1 cellular context compared by ENCODE assay signal in genomic region chr7:93046641-93047040, GRCh38.
A peak's percentile ranks its signal among the peaks of the same experiment; 100 is the strongest.
TF ChIP-seq lines count a peak whose summit lies in the region.

No MANE protein-coding gene starts in this region.

TF ChIP-seq in HepG2, 621 proteins besides CTCF, POLR2A, EP300 and RAD21 (continued from another document):
- TF ChIP-seq ZNF691 (CRISPR knock-in tag; IDR thresholded peaks at IDR 0.05; ENCODE audit: borderline replicate concordance, low read depth): no peak
- peak; percentile 38; the same call in 1 of the 2 replicates for TF ChIP-seq PBX2 (CRISPR knock-in tag; IDR thresholded peaks at IDR 0.05)
- peak; percentile 94 for TF ChIP-seq PRDM10 (CRISPR knock-in tag; IDR thresholded peaks at IDR 0.05; ENCODE audit: low read depth)
- no peak for TF ChIP-seq E2F2 (CRISPR knock-in tag; IDR thresholded peaks at IDR 0.05; ENCODE audit: borderline replicate concordance)
- no peak for TF ChIP-seq REST (IDR thresholded peaks at IDR 0.05; ENCODE audit: borderline replicate concordance in 1 of 2, low read depth in 1 of 2, low read length in 2 of 2)
- no peak for TF ChIP-seq ZNF672 (CRISPR knock-in tag; IDR thresholded peaks at IDR 0.05)
- no peak for TF ChIP-seq HNRNPUL1 (IDR thresholded peaks at IDR 0.05; ENCODE audit: low read depth, low read length)
- TF ChIP-seq ZNF878 (CRISPR knock-in tag; IDR thresholded peaks at IDR 0.05): no peak
- TF ChIP-seq BCL6 (CRISPR knock-in tag; IDR thresholded peaks at IDR 0.05): 0 out of 2 replicates have a peak, but pooled peaks have one; percentile 15
- TF ChIP-seq NR2F1 (CRISPR knock-in tag; IDR thresholded peaks at IDR 0.05): peak; percentile 78 to 80
- TF ChIP-seq CBX1 (IDR thresholded peaks at IDR 0.05; ENCODE audit: low read depth): no peak
- TF ChIP-seq MAFF (IDR thresholded peaks at IDR 0.05; ENCODE audit: low read depth, low read length): peak; percentile 61; the same call in 1 of the 2 replicates
- peak; percentile 76; the same call in 1 of the 2 replicates for TF ChIP-seq MAFG (CRISPR knock-in tag; IDR thresholded peaks at IDR 0.05)
- TF ChIP-seq RBM39 (IDR thresholded peaks at IDR 0.05; ENCODE audit: low read depth, low read length, poor library complexity, severe bottlenecking): no peak
- TF ChIP-seq ARID5B (CRISPR knock-in tag; IDR thresholded peaks at IDR 0.05): peak; percentile 32; the same call in 1 of the 2 replicates
- peak; percentile 79 for TF ChIP-seq NR2F6 (IDR thresholded peaks at IDR 0.05)
- peak; percentile 55 for TF ChIP-seq NR2F6 (CRISPR knock-in tag; IDR thresholded peaks at IDR 0.05)
- no peak for TF ChIP-seq GABPA (IDR thresholded peaks at IDR 0.05; ENCODE audit: low read depth, low read length)
- TF ChIP-seq GABPA (CRISPR knock-in tag; IDR thresholded peaks at IDR 0.05; ENCODE audit: low read depth): peak; percentile 41; the same call in 1 of the 2 replicates
- TF ChIP-seq FOSL2 (CRISPR knock-in tag; IDR thresholded peaks at IDR 0.05): 0 out of 2 replicates have a peak, but pooled peaks have one; percentile 11
- TF ChIP-seq NFE2 (CRISPR knock-in tag; IDR thresholded peaks at IDR 0.05): peak; percentile 94
- 0 out of 2 replicates have a peak, but pooled peaks have one; percentile 52 for TF ChIP-seq SOX13 (IDR thresholded peaks at IDR 0.05)
- TF ChIP-seq SOX13 (CRISPR knock-in tag; conservative IDR thresholded peaks at IDR 0.05 in 1 of 2, IDR thresholded peaks at IDR 0.05 in 1 of 2): peak in 1 of 2 experiments; percentile 52; a peak in 2 of 4 replicates
- TF ChIP-seq SAP130 (CRISPR knock-in tag; IDR thresholded peaks at IDR 0.05; ENCODE audit: low read depth): peak; percentile 24; the same call in 1 of the 2 replicates
- TF ChIP-seq MAFK (conservative IDR thresholded peaks at IDR 0.05 in 1 of 2, IDR thresholded peaks at IDR 0.05 in 1 of 2; ENCODE audit: low read length in 2 of 2): peak; percentile 48 to 87
- no peak for TF ChIP-seq HIVEP1 (CRISPR knock-in tag; IDR thresholded peaks at IDR 0.05)
- peak; percentile 66; the same call in 1 of the 2 replicates for TF ChIP-seq ZNF292 (CRISPR knock-in tag; IDR thresholded peaks at IDR 0.05; ENCODE audit: borderline replicate concordance, low read depth)
- peak; percentile 40; the same call in 1 of the 2 replicates for TF ChIP-seq SOX5 (CRISPR knock-in tag; IDR thresholded peaks at IDR 0.05; ENCODE audit: borderline replicate concordance)
- TF ChIP-seq NFE2L2 (IDR thresholded peaks at IDR 0.05; ENCODE audit: low read length): peak; percentile 93
- peak; percentile 91; the same call in 1 of the 2 replicates for TF ChIP-seq RXRA (CRISPR knock-in tag; IDR thresholded peaks at IDR 0.05)
